In the genomic region with DNA sequence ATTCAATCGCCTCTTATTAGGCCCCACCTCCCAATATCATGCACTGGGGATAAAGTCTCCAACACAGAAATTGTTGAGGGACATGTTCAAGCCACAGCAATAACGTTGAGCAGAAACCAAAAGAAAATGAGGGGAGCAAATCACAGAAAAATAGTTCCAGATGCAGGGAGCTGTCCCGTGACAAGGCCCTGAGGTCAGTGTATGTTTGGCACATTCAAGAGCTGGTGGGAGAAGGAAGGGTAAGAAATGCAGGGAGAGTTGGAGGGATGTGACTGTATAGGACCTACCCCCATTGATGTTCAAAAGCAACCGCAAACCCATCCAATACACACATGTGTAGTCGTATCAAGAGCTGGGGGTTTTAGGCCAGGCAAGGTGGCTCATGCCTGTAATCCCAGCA, we compare ENCODE assay signal across 1 cellular context.
TF ChIP-seq lines count a peak whose summit lies in the region.

No MANE protein-coding gene starts in this region.

TF ChIP-seq in GM23338, 12 proteins besides CTCF, POLR2A, EP300 and RAD21 (continued from another document):
- TF ChIP-seq, protein P1, sequence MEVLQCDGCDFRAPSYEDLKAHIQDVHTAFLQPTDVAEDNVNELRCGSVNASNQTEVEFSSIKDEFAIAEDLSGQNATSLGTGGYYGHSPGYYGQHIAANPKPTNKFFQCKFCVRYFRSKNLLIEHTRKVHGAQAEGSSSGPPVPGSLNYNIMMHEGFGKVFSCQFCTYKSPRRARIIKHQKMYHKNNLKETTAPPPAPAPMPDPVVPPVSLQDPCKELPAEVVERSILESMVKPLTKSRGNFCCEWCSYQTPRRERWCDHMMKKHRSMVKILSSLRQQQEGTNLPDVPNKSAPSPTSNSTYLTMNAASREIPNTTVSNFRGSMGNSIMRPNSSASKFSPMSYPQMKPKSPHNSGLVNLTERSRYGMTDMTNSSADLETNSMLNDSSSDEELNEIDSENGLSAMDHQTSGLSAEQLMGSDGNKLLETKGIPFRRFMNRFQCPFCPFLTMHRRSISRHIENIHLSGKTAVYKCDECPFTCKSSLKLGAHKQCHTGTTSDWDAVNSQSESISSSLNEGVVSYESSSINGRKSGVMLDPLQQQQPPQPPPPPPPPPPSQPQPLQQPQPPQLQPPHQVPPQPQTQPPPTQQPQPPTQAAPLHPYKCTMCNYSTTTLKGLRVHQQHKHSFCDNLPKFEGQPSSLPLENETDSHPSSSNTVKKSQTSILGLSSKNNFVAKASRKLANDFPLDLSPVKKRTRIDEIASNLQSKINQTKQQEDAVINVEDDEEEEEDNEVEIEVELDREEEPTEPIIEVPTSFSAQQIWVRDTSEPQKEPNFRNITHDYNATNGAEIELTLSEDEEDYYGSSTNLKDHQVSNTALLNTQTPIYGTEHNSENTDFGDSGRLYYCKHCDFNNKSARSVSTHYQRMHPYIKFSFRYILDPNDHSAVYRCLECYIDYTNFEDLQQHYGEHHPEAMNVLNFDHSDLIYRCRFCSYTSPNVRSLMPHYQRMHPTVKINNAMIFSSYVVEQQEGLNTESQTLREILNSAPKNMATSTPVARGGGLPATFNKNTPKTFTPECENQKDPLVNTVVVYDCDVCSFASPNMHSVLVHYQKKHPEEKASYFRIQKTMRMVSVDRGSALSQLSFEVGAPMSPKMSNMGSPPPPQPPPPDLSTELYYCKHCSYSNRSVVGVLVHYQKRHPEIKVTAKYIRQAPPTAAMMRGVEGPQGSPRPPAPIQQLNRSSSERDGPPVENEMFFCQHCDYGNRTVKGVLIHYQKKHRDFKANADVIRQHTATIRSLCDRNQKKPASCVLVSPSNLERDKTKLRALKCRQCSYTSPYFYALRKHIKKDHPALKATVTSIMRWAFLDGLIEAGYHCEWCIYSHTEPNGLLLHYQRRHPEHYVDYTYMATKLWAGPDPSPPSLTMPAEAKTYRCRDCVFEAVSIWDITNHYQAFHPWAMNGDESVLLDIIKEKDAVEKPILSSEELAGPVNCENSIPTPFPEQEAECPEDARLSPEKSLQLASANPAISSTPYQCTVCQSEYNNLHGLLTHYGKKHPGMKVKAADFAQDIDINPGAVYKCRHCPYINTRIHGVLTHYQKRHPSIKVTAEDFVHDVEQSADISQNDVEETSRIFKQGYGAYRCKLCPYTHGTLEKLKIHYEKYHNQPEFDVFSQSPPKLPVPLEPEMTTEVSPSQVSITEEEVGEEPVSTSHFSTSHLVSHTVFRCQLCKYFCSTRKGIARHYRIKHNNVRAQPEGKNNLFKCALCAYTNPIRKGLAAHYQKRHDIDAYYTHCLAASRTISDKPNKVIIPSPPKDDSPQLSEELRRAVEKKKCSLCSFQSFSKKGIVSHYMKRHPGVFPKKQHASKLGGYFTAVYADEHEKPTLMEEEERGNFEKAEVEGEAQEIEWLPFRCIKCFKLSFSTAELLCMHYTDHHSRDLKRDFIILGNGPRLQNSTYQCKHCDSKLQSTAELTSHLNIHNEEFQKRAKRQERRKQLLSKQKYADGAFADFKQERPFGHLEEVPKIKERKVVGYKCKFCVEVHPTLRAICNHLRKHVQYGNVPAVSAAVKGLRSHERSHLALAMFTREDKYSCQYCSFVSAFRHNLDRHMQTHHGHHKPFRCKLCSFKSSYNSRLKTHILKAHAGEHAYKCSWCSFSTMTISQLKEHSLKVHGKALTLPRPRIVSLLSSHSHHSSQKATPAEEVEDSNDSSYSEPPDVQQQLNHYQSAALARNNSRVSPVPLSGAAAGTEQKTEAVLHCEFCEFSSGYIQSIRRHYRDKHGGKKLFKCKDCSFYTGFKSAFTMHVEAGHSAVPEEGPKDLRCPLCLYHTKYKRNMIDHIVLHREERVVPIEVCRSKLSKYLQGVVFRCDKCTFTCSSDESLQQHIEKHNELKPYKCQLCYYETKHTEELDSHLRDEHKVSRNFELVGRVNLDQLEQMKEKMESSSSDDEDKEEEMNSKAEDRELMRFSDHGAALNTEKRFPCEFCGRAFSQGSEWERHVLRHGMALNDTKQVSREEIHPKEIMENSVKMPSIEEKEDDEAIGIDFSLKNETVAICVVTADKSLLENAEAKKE (CRISPR knock-in tag; IDR thresholded peaks at IDR 0.05): no peak
- TF ChIP-seq EZH2 (IDR thresholded peaks at IDR 0.05; ENCODE audit: low read depth, unreplicated experiment): no peak
- TF ChIP-seq NANOG (IDR thresholded peaks at IDR 0.05; ENCODE audit: borderline replicate concordance): no peak
- TF ChIP-seq POLR2AphosphoS5 (IDR thresholded peaks at IDR 0.05; ENCODE audit: low read depth): no peak
- TF ChIP-seq STAT1 (IDR thresholded peaks at IDR 0.05; ENCODE audit: unreplicated experiment): no peak
- TF ChIP-seq, protein P2, sequence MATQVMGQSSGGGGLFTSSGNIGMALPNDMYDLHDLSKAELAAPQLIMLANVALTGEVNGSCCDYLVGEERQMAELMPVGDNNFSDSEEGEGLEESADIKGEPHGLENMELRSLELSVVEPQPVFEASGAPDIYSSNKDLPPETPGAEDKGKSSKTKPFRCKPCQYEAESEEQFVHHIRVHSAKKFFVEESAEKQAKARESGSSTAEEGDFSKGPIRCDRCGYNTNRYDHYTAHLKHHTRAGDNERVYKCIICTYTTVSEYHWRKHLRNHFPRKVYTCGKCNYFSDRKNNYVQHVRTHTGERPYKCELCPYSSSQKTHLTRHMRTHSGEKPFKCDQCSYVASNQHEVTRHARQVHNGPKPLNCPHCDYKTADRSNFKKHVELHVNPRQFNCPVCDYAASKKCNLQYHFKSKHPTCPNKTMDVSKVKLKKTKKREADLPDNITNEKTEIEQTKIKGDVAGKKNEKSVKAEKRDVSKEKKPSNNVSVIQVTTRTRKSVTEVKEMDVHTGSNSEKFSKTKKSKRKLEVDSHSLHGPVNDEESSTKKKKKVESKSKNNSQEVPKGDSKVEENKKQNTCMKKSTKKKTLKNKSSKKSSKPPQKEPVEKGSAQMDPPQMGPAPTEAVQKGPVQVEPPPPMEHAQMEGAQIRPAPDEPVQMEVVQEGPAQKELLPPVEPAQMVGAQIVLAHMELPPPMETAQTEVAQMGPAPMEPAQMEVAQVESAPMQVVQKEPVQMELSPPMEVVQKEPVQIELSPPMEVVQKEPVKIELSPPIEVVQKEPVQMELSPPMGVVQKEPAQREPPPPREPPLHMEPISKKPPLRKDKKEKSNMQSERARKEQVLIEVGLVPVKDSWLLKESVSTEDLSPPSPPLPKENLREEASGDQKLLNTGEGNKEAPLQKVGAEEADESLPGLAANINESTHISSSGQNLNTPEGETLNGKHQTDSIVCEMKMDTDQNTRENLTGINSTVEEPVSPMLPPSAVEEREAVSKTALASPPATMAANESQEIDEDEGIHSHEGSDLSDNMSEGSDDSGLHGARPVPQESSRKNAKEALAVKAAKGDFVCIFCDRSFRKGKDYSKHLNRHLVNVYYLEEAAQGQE (IDR thresholded peaks at IDR 0.05; ENCODE audit: unreplicated experiment): no peak
- no peak for TF ChIP-seq EZH2phosphoT487 (IDR thresholded peaks at IDR 0.05; ENCODE audit: unreplicated experiment)
- TF ChIP-seq CREB1 (CRISPR knock-in tag; IDR thresholded peaks at IDR 0.05; ENCODE audit: low read depth): no peak
